In the genomic region with DNA sequence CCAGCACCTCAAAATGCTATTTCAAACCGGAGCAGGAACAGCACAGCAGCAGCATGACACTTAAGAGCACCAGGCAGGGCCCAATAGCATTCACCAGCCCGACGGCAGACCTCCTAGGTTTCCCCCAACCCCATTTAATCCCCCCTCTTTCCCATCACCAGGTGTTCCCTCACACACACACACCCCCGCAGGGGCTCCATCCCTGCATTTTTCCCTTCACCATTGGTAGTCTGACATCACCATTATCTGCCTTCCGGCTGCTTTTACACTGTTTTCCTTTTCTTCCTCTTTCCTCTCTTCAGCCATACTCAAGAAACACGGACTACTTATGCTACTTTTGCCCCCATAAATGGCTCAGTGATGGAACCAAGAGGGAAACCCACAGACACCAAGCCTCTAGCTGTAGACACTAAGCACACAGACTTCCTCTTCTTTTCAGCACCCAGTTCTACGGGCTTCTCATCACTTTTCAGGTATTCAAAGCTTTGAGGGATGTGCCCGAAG, we compare ENCODE assay signal across 8 cellular contexts.
DNase-seq lines count a peak whose midpoint lies in the region; ATAC-seq, FAIRE-seq and TF ChIP-seq lines count a peak whose summit lies in the region.

No MANE protein-coding gene starts in this region.

- no peak for TF ChIP-seq EP300 in H1 (IDR thresholded peaks at IDR 0.05; ENCODE audit: borderline replicate concordance in 1 of 2, low read depth in 2 of 2, low read length in 2 of 2)

- 1% methylated on average over 8 of the region's 8 CpGs; no CpG with 5 or more reads in 1 of the 2 experiments for WGBS in H1 (ENCODE audit: extremely low coverage in 1 of 2, insufficient coverage in 1 of 2, insufficient read length in 1 of 2, insufficient replicate concordance in 2 of 2, low coverage in 1 of 2, low lambda C conversion rate in 2 of 2, missing lambda C conversion rate in 1 of 2), 2 experiments

- H3K9me3 Mint-ChIP-seq in CD8-positive, alpha-beta memory T cell = peaks cover 0 to 2% (median 0%) of the 10 kb centered on the region in 5 donors
- no peaks in the 10 kb centered on the region for H3K9me3 Mint-ChIP-seq in natural killer cell

- H3K9ac ChIP-seq in H1 (replicated peaks in 1 of 4; ENCODE audit: extremely low read depth in 1 of 4, low read depth in 3 of 4, low read length in 3 of 4) = peak overlapping the region in 2 of 4 experiments; percentile 36 to 65; a peak in 2 of 7 replicates

- no peaks in the 10 kb centered on the region for H3K79me1 ChIP-seq in H1 (ENCODE audit: low read depth, low read length)

- no peak overlapping the region for H3K4ac ChIP-seq in H1 (replicated peaks; ENCODE audit: insufficient read length, low read depth, low read length)

- peaks cover 22% of the 10 kb centered on the region for H3K27me3 ChIP-seq in CD8-positive, alpha-beta memory T cell (ENCODE audit: insufficient read depth, low read length, poor library complexity, severe bottlenecking)
- H3K27me3 ChIP-seq in H1 (replicated peaks in 1 of 4; ENCODE audit: control insufficient read depth in 3 of 4, extremely low read depth in 1 of 4, insufficient read depth in 3 of 4, low read length in 3 of 4) = peaks cover 0 to 3% (median 0%) of the 10 kb centered on the region in 4 experiments; a peak in 6 of 7 replicates

- H4K8ac ChIP-seq in H1 (ENCODE audit: extremely low read depth, insufficient read depth, low read length) = no peak overlapping the region

- H4K20me1 ChIP-seq in H1 (replicated peaks in 1 of 2; ENCODE audit: control insufficient read depth in 1 of 2, insufficient read depth in 2 of 2, low read length in 2 of 2) = no peaks in the 10 kb centered on the region

- TF ChIP-seq RAD21 in H1 (IDR thresholded peaks at IDR 0.05 in 1 of 2, conservative IDR thresholded peaks at IDR 0.05 in 1 of 2; ENCODE audit: low read depth in 2 of 2, low read length in 2 of 2) = no peak

- H3K4me3 ChIP-seq in CD8-positive, alpha-beta memory T cell (ENCODE audit: low read length) = peak overlapping the region; percentile 79
- peak overlapping the region; percentile 70 to 80 (median 74); a peak in 7 of 8 replicates for H3K4me3 ChIP-seq in H1 (ENCODE audit: extremely low read depth in 1 of 4, insufficient read depth in 2 of 4, low read depth in 3 of 4, low read length in 4 of 4)

- no peak overlapping the region for H4K91ac ChIP-seq in H1 (replicated peaks; ENCODE audit: insufficient read length, low read length)

- no peak overlapping the region for H3K14ac ChIP-seq in H1 (ENCODE audit: insufficient read length)

- no peaks in the 10 kb centered on the region for H3K9me3 ChIP-seq in CD8-positive, alpha-beta memory T cell (ENCODE audit: low read length)
- H3K9me3 ChIP-seq in H1 (ENCODE audit: insufficient read depth in 2 of 2, low read depth in 1 of 2, low read length in 1 of 2) = no peaks in the 10 kb centered on the region

- no peak overlapping the region for H2BK15ac ChIP-seq in H1 (ENCODE audit: low read length)

- no peaks in the 10 kb centered on the region for H3K36me3 ChIP-seq in CD8-positive, alpha-beta memory T cell (ENCODE audit: insufficient read depth, low read length)
- H3K36me3 ChIP-seq in H1 (ENCODE audit: control insufficient read depth in 2 of 4, insufficient read depth in 4 of 4, low read length in 3 of 4) = no peaks in the 10 kb centered on the region

- POLR2A ChIA-PET in CD8-positive, alpha-beta memory T cell (lab: Charles Lee) = no interaction called here
- POLR2A ChIA-PET in H1 (lab: Charles Lee; ENCODE audit: partially characterized antibody) = interaction anchor here (0.6 kb wide), 1 partner anchor 214 kb away, joined by 3 read pairs; no protein-coding TSS in a partner anchor

- peak overlapping the region in 4 of 8 donors; percentile 30 to 90 (median 66) for H3K27ac Mint-ChIP-seq in CD8-positive, alpha-beta memory T cell
- H3K27ac Mint-ChIP-seq in natural killer cell = no peak overlapping the region

- H3K79me2 ChIP-seq in H1 (ENCODE audit: control insufficient read depth in 1 of 2, insufficient read depth in 2 of 2, low read length in 2 of 2) = peaks cover 0 to 38% of the 10 kb centered on the region in 2 experiments; a peak in 3 of 4 replicates

- FAIRE-seq in H1 (lab: Jason Lieb, UNC) = peak; percentile 88

- H3K4me3 Mint-ChIP-seq in CD8-positive, alpha-beta memory T cell = peak overlapping the region; percentile 87 to 98 (median 96)
- peak overlapping the region; percentile 89 for H3K4me3 Mint-ChIP-seq in natural killer cell

- no peak; a peak in 1 of 3 replicates for TF ChIP-seq POLR2A in H1 (IDR thresholded peaks at IDR 0.05; ENCODE audit: control extremely low read depth in 1 of 2, low read depth in 2 of 2, low read length in 2 of 2)

- no peak overlapping the region for H3K18ac ChIP-seq in H1 (ENCODE audit: extremely low read depth, low read length)

- no peak overlapping the region; the same call in 1 of the 2 replicates for H2BK5ac ChIP-seq in H1 (ENCODE audit: low read depth, low read length)

- H3K56ac ChIP-seq in H1 (replicated peaks; ENCODE audit: insufficient read length, low read depth, low read length) = no peak overlapping the region

- H2BK120ac ChIP-seq in H1 (replicated peaks; ENCODE audit: low read depth, low read length) = no peak overlapping the region

- CTCF ChIA-PET in CD8-positive, alpha-beta memory T cell (lab: Charles Lee) = interaction anchor here (1.0 kb wide), 1 partner anchor 91 kb away, joined by 3 read pairs; no protein-coding TSS in a partner anchor
- CTCF ChIA-PET in H1 (lab: Charles Lee; ENCODE audit: partially characterized antibody) = interaction anchor here (1.1 kb wide), 1 partner anchor 236 kb away, joined by 4 read pairs; no protein-coding TSS in a partner anchor

- intact Hi-C loops in natural killer cell (cut with micrococcal nuclease) = no loop called here

- peaks cover 14% of the 10 kb centered on the region for H3K23me2 ChIP-seq in H1 (ENCODE audit: low read depth, low read length)

- no peak overlapping the region; the same call in 1 of the 2 replicates for H2BK20ac ChIP-seq in H1 (ENCODE audit: low read length)

- TF ChIP-seq CTCF in H1 (IDR thresholded peaks at IDR 0.05; ENCODE audit: control extremely low read depth in 1 of 3, insufficient read depth in 1 of 3, low read depth in 1 of 3, low read length in 3 of 3) (no peak), natural killer cell (IDR thresholded peaks at IDR 0.05) (no peak)

- no peak for DNase-seq in CD8-positive, alpha-beta memory T cell
- DNase-seq in NCI-H69 (lab: John Stamatoyannopoulos, UW) = peak; percentile 80
- peak in 1 of 2 experiments; percentile 58 for DNase-seq in H1 (ENCODE audit: low read depth in 1 of 2, low spot score in 2 of 2)
- DNase-seq in natural killer cell = no peak
- no peak for DNase-seq in NCI-H748 (lab: John Stamatoyannopoulos, UW; ENCODE audit: unreplicated experiment)
- no peak for DNase-seq in nucleus accumbens (lab: John Stamatoyannopoulos, UW)

- no peak overlapping the region for H3K23ac ChIP-seq in H1 (ENCODE audit: insufficient read length)

- peak overlapping the region; percentile 86 to 94 for H3K4me2 ChIP-seq in H1 (ENCODE audit: insufficient read depth in 1 of 2, low read depth in 2 of 2, low read length in 2 of 2)

- H4K5ac ChIP-seq in H1 (ENCODE audit: insufficient read length, low read depth, low read length) = no peak overlapping the region

- H3K36me3 Mint-ChIP-seq in CD8-positive, alpha-beta memory T cell = peaks cover 0 to 6% (median 0%) of the 10 kb centered on the region in 3 donors
- H3K36me3 Mint-ChIP-seq in natural killer cell = no peaks in the 10 kb centered on the region

- H3K27me3 Mint-ChIP-seq in CD8-positive, alpha-beta memory T cell = peaks cover 10 to 22% of the 10 kb centered on the region in 2 donors
- H3K27me3 Mint-ChIP-seq in natural killer cell (ENCODE audit: low read depth in 2 of 2) = peaks cover 59 to 69% of the 10 kb centered on the region in 2 donors

- no peak overlapping the region for H2AK5ac ChIP-seq in H1 (ENCODE audit: low read depth, low read length)

- H3K27ac ChIP-seq in CD8-positive, alpha-beta memory T cell (ENCODE audit: low read depth, low read length) = no peak overlapping the region
- H3K27ac ChIP-seq in H1 (ENCODE audit: low read depth, low read length) = no peak overlapping the region

- ATAC-seq in natural killer cell = no peak
- ATAC-seq in HG03108 (IDR thresholded peaks at IDR 0.05; ENCODE audit: unreplicated experiment) = no peak
- ATAC-seq in HG02973 (IDR thresholded peaks at IDR 0.05; ENCODE audit: unreplicated experiment) = no peak

- peaks cover 17% of the 10 kb centered on the region for H3K4me1 ChIP-seq in CD8-positive, alpha-beta memory T cell (ENCODE audit: insufficient read depth, low read length)
- H3K4me1 ChIP-seq in H1 (replicated peaks in 1 of 4; ENCODE audit: control insufficient read depth in 3 of 4, insufficient read depth in 4 of 4, low read length in 3 of 4) = peaks cover 4 to 22% (median 20%) of the 10 kb centered on the region in 4 experiments; a peak in 6 of 7 replicates

- H2AFZ ChIP-seq in H1 (ENCODE audit: low read length) = no peak overlapping the region

- H2BK12ac ChIP-seq in H1 (ENCODE audit: low read depth, low read length) = 0 out of 2 replicates have a peak overlapping the region, but pooled peaks have one; percentile 5

- peaks cover 21 to 28% (median 27%) of the 10 kb centered on the region in 3 donors for H3K4me1 Mint-ChIP-seq in CD8-positive, alpha-beta memory T cell
- H3K4me1 Mint-ChIP-seq in natural killer cell = peaks cover 16% of the 10 kb centered on the region in 2 donors

TF ChIP-seq in H1, 55 proteins besides CTCF, POLR2A, EP300 and RAD21:
- 0 out of 2 replicates have a peak, but pooled peaks have one; percentile 11 for TF ChIP-seq JUN (IDR thresholded peaks at IDR 0.05; ENCODE audit: low read depth, low read length)
- no peak for TF ChIP-seq SIRT6 (IDR thresholded peaks at IDR 0.05; ENCODE audit: low read length)
- no peak for TF ChIP-seq ZNF274 (IDR thresholded peaks at IDR 0.05; ENCODE audit: borderline replicate concordance, extremely low read depth, low read length)
- TF ChIP-seq ATF2 (IDR thresholded peaks at IDR 0.05; ENCODE audit: low read length) = peak; percentile 91
- peak; percentile 83 for TF ChIP-seq EGR1 (IDR thresholded peaks at IDR 0.05; ENCODE audit: borderline replicate concordance, low read depth, low read length)
